ENCODE assay signal across 34 cellular contexts in the genomic region with DNA sequence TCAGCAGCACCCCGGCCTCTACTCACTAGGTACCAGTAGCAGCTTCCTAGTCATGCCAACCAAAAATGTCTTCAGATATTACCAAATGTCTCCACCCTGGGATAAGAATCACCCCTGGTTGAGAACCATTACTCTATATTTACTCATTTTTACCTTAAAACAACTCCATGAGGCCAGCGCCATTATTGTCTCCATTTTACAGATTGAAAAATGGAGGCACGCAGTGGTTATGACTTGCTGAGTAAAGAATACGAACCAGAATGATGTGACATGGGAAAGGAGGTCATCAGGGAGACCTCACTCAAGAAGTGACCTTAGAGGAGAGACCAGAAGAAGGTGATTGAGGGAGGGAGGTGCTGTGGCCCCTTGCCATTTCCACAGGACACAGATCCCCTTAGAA. TPM values are rescaled to one million over a fixed set of nuclear protein-coding genes. Genes with fewer than 3 reads are reported as not detected.
"Had no signal": no experiment of that assay in that cellular context is flagged by ENCODE, and none has a peak within 500 bp of the region (broad histone marks: within the 10 kb centered on the region; RNA-seq: fewer than 3 reads in every experiment).

No MANE protein-coding gene starts in this region.

- H3K27ac Mint-ChIP-seq: natural killer cell; nephron; neural progenitor cell; progenitor cell of endocrine pancreas; stimulated activated memory B cell treated with anti-CD40 and anti-IgM and Interleukin-4, amounts not matched to agents 10 μg/mL and 1 μg/mL and 100 μg/mL, for 72 hours; type B pancreatic cell had no signal

- H3K27ac ChIP-seq: neural progenitor cell, ovary, parathyroid adenoma, psoas muscle, skin epidermis, spleen, suprapubic skin, testis, tibial artery, transverse colon, upper lobe of right lung, uterus had no signal

- H2AFZ ChIP-seq: neural progenitor cell, parathyroid adenoma had no signal

- H3K27me3 Mint-ChIP-seq: progenitor cell of endocrine pancreas; stimulated activated memory B cell treated with anti-CD40 and anti-IgM and Interleukin-4, amounts not matched to agents 10 μg/mL and 1 μg/mL and 100 μg/mL, for 72 hours; stimulated activated naive CD8-positive, alpha-beta T cell treated with anti-CD3 and anti-CD28 coated beads, Interleukin-15, amount 100 ng/mL, for 72 hours; type B pancreatic cell had no signal

- H3K9me3 ChIP-seq: ovary, psoas muscle, spleen, suprapubic skin, testis, tibial artery, transverse colon, upper lobe of right lung, uterus had no signal

- H3K4me3 ChIP-seq: neural progenitor cell, ovary, psoas muscle, skin epidermis, smooth muscle cell, spleen, suprapubic skin, testis, tibial artery, transverse colon, upper lobe of right lung, uterus had no signal

- ATAC-seq: natural killer cell; right cardiac atrium; sciatic nerve; stimulated activated memory B cell treated with anti-CD40 and anti-IgM and Interleukin-4, amounts not matched to agents 10 μg/mL and 1 μg/mL and 100 μg/mL, for 72 hours; stimulated activated naive CD8-positive, alpha-beta T cell treated with anti-CD3 and anti-CD28 coated beads, Interleukin-15, amount 100 ng/mL, for 72 hours; stimulated activated naive CD8-positive, alpha-beta T cell treated with anti-CD3 and anti-CD28 coated beads, Interleukin-15, Interleukin-2, amounts not matched to agents 100 U/mL and 50 U/mL, for 24 hours; upper lobe of right lung had no signal

- H3K4me1 ChIP-seq: neural progenitor cell, psoas muscle, testis, transverse colon, upper lobe of right lung, uterus had no signal

- H3K79me2 ChIP-seq: parathyroid adenoma had no signal

- H3K36me3 Mint-ChIP-seq: natural killer cell; neural progenitor cell; stimulated activated memory B cell treated with anti-CD40 and anti-IgM and Interleukin-4, amounts not matched to agents 10 μg/mL and 1 μg/mL and 100 μg/mL, for 72 hours; type B pancreatic cell had no signal

- H3K9ac ChIP-seq: neural progenitor cell, parathyroid adenoma had no signal

- H3K4me3 Mint-ChIP-seq: natural killer cell; nephron; neural progenitor cell; stimulated activated memory B cell treated with anti-CD40 and anti-IgM and Interleukin-4, amounts not matched to agents 10 μg/mL and 1 μg/mL and 100 μg/mL, for 72 hours; stimulated activated naive CD8-positive, alpha-beta T cell treated with anti-CD3 and anti-CD28 coated beads, Interleukin-15, amount 100 ng/mL, for 72 hours; type B pancreatic cell had no signal

- H3K27me3 ChIP-seq: neural progenitor cell, ovary, spleen, suprapubic skin, testis, tibial artery, transverse colon, upper lobe of right lung, uterus had no signal

- H3K4me1 Mint-ChIP-seq: natural killer cell; stimulated activated memory B cell treated with anti-CD40 and anti-IgM and Interleukin-4, amounts not matched to agents 10 μg/mL and 1 μg/mL and 100 μg/mL, for 72 hours; stimulated activated naive CD8-positive, alpha-beta T cell treated with anti-CD3 and anti-CD28 coated beads, Interleukin-15, amount 100 ng/mL, for 72 hours had no signal

- H3K9me3 Mint-ChIP-seq: natural killer cell; nephron; neural progenitor cell; stimulated activated memory B cell treated with anti-CD40 and anti-IgM and Interleukin-4, amounts not matched to agents 10 μg/mL and 1 μg/mL and 100 μg/mL, for 72 hours; stimulated activated naive CD8-positive, alpha-beta T cell treated with anti-CD3 and anti-CD28 coated beads, Interleukin-15, amount 100 ng/mL, for 72 hours; type B pancreatic cell had no signal

- DNase-seq: natural killer cell; occipital lobe; ovary; psoas muscle; right cardiac atrium; spleen; stimulated activated CD4-positive, alpha-beta T cell treated with anti-CD3 and anti-CD28 coated beads, Interleukin-12 subunit alpha, Interleukin-12 subunit beta, amount 100 ng/mL, for 4 hours; stimulated activated CD4-positive, alpha-beta T cell treated with anti-CD3 and anti-CD28 coated beads, Interleukin-1b, Interleukin-23, amount 100 ng/mL, for 48 hours; stimulated activated CD4-positive, alpha-beta T cell treated with anti-CD3 and anti-CD28 coated beads, Interleukin-4, amount 100 ng/mL, for 1 hour; stimulated activated CD4-positive, alpha-beta T cell treated with anti-CD3 and anti-CD28 coated beads, Interleukin-4, amount 100 ng/mL, for 4 hours; stimulated activated CD8-positive, alpha-beta memory T cell treated with anti-CD3 and anti-CD28 coated beads, Interleukin-4, amount 100 ng/mL, for 48 hours; stimulated activated naive CD4-positive, alpha-beta T cell; stimulated activated naive CD8-positive, alpha-beta T cell treated with anti-CD3 and anti-CD28 coated beads, Interleukin-15, amount 100 ng/mL, for 72 hours; stimulated activated naive CD8-positive, alpha-beta T cell treated with anti-CD3 and anti-CD28 coated beads, Interleukin-15, Interleukin-2, amounts not matched to agents 100 U/mL and 50 U/mL, for 24 hours; substantia nigra; testis; tibial artery; transverse colon; upper lobe of right lung; uterus had no signal

- H3K4me2 ChIP-seq: neural progenitor cell, smooth muscle cell had no signal

- H3K36me3 ChIP-seq: neural progenitor cell, ovary, spleen, suprapubic skin, transverse colon, upper lobe of right lung, uterus had no signal

RNA-seq across cellular contexts. Expression of a gene that starts 25.4 kb away (rescaled TPM):
- total RNA-seq: natural killer cell, occipital lobe, osteoblast, ovary, progenitor cell of endocrine pancreas, psoas muscle, renal cortical epithelial cell, right cardiac atrium, sciatic nerve, smooth muscle cell, spleen, suprapubic skin, transverse colon, upper lobe of right lung, urinary bladder, uterus had no signal
- polyA plus RNA-seq: neural cell, ovary, right cardiac atrium, smooth muscle cell, spleen, urinary bladder had no signal
